1 cellular context compared by ENCODE assay signal in genomic region chr1:210373878-210374599, GRCh38.
TF ChIP-seq lines count a peak whose summit lies in the region.

No MANE protein-coding gene starts in this region.

TF ChIP-seq in GM12878, 131 proteins besides CTCF, POLR2A, EP300 and RAD21 (continued from another document and continues in another):
- TF ChIP-seq HSF1 (IDR thresholded peaks at IDR 0.05; ENCODE audit: low read depth, low read length) (peak; percentile 60; the same call in 1 of the 2 replicates), ZBTB11 (CRISPR knock-in tag; IDR thresholded peaks at IDR 0.05) (peak; percentile 36; the same call in 1 of the 2 replicates), MYB (IDR thresholded peaks at IDR 0.05; ENCODE audit: borderline replicate concordance, low read depth, low read length) (peak; percentile 40; the same call in 1 of the 2 replicates), JUND (IDR thresholded peaks at IDR 0.05; ENCODE audit: low read depth, low read length) (no peak), SUPT20H (IDR thresholded peaks at IDR 0.05; ENCODE audit: borderline replicate concordance, control insufficient read depth, low read depth, low read length) (no peak), ZBTB4 (CRISPR knock-in tag; IDR thresholded peaks at IDR 0.05) (peak; percentile 98), SMARCA5 (IDR thresholded peaks at IDR 0.05) (no peak; the same call in 1 of the 2 replicates), NR2F1 (conservative IDR thresholded peaks at IDR 0.05) (peak; percentile 75), MYC (IDR thresholded peaks at IDR 0.05; ENCODE audit: insufficient read depth, insufficient read length, insufficient replicate concordance, low read length, severe bottlenecking) (no peak), HDAC6 (IDR thresholded peaks at IDR 0.05; ENCODE audit: unreplicated experiment) (no peak), ETV6 (conservative IDR thresholded peaks at IDR 0.05 in 1 of 2, IDR thresholded peaks at IDR 0.05 in 1 of 2; ENCODE audit: borderline replicate concordance in 1 of 2, low read depth in 1 of 2) (peak in 1 of 2 experiments; percentile 52; a peak in 1 of 4 replicates), CBX5 (IDR thresholded peaks at IDR 0.05; ENCODE audit: low read depth) (0 out of 2 replicates have a peak, but pooled peaks have one; percentile 60), SREBF2 (IDR thresholded peaks at IDR 0.05; ENCODE audit: low read length) (no peak), IKZF2 (IDR thresholded peaks at IDR 0.05) (peak in 1 of 2 experiments; percentile 55; a peak in 3 of 4 replicates), EZH2 (IDR thresholded peaks at IDR 0.05; ENCODE audit: borderline replicate concordance, control insufficient read depth, low read depth, low read length) (no peak), FOXM1 (IDR thresholded peaks at IDR 0.05; ENCODE audit: low read depth, low read length) (peak; percentile 60; the same call in 1 of the 2 replicates), ZNF384 (IDR thresholded peaks at IDR 0.05; ENCODE audit: borderline replicate concordance, low read depth, low read length) (no peak), LARP7 (IDR thresholded peaks at IDR 0.05) (no peak; the same call in 1 of the 2 replicates), USF2 (IDR thresholded peaks at IDR 0.05; ENCODE audit: borderline replicate concordance, low read depth, low read length) (no peak), REST (IDR thresholded peaks at IDR 0.05; ENCODE audit: low read depth, low read length) (no peak), CREM (IDR thresholded peaks at IDR 0.05; ENCODE audit: low read depth) (no peak; the same call in none of the 2 replicates), FOS (IDR thresholded peaks at IDR 0.05; ENCODE audit: borderline replicate concordance, extremely low read depth, insufficient read length) (no peak), CEBPZ (IDR thresholded peaks at IDR 0.05; ENCODE audit: low read depth, low read length) (peak; percentile 39; the same call in 1 of the 2 replicates)
- TF ChIP-seq, protein P1, sequence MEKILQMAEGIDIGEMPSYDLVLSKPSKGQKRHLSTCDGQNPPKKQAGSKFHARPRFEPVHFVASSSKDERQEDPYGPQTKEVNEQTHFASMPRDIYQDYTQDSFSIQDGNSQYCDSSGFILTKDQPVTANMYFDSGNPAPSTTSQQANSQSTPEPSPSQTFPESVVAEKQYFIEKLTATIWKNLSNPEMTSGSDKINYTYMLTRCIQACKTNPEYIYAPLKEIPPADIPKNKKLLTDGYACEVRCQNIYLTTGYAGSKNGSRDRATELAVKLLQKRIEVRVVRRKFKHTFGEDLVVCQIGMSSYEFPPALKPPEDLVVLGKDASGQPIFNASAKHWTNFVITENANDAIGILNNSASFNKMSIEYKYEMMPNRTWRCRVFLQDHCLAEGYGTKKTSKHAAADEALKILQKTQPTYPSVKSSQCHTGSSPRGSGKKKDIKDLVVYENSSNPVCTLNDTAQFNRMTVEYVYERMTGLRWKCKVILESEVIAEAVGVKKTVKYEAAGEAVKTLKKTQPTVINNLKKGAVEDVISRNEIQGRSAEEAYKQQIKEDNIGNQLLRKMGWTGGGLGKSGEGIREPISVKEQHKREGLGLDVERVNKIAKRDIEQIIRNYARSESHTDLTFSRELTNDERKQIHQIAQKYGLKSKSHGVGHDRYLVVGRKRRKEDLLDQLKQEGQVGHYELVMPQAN (conservative IDR thresholded peaks at IDR 0.05) = peak; percentile 32
- TF ChIP-seq, protein P2, sequence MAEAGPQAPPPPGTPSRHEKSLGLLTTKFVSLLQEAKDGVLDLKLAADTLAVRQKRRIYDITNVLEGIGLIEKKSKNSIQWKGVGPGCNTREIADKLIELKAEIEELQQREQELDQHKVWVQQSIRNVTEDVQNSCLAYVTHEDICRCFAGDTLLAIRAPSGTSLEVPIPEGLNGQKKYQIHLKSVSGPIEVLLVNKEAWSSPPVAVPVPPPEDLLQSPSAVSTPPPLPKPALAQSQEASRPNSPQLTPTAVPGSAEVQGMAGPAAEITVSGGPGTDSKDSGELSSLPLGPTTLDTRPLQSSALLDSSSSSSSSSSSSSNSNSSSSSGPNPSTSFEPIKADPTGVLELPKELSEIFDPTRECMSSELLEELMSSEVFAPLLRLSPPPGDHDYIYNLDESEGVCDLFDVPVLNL (IDR thresholded peaks at IDR 0.05; ENCODE audit: low read depth, low read length) = no peak
- TF ChIP-seq, protein P3, sequence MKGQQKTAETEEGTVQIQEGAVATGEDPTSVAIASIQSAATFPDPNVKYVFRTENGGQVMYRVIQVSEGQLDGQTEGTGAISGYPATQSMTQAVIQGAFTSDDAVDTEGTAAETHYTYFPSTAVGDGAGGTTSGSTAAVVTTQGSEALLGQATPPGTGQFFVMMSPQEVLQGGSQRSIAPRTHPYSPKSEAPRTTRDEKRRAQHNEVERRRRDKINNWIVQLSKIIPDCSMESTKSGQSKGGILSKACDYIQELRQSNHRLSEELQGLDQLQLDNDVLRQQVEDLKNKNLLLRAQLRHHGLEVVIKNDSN (IDR thresholded peaks at IDR 0.05; ENCODE audit: borderline replicate concordance, extremely low read length, insufficient read depth, low read depth, low read length) = no peak
